28 cellular contexts compared by ENCODE assay signal in the genomic region with DNA sequence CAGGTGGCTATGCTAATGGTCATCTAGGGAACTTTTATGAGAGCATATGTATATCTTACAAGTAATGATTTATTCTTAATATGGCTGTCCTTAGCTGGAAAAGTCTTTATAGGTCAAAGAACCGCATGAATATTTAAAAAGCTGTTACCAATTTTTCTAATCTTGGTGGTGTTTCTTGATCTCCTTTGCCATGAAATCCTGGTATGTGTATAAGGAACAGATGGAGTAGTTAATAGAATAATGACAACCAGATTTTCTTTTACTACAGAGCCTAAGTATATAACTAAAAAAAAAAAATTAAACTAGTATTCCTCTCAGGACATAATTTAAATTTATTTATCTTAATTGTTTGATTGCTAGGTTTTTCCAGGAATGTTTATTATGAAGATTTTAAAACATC.
"Had no signal": no experiment of that assay in that cellular context is flagged by ENCODE, and none has a peak within 500 bp of the region (broad histone marks: within the 10 kb centered on the region; RNA-seq: fewer than 3 reads in every experiment).

No MANE protein-coding gene starts in this region.

- H3K27me3 Mint-ChIP-seq: activated CD8-positive, alpha-beta T cell treated with anti-CD3 and anti-CD28 coated beads for 36 hours; activated naive CD8-positive, alpha-beta T cell treated with anti-CD3 and anti-CD28 coated beads, Interleukin-2, amount 10 ng/mL, durations not matched to agents 7 days and 5 days; central memory CD8-positive, alpha-beta T cell; T-cell had no signal

- H3K4me3 Mint-ChIP-seq: activated CD8-positive, alpha-beta T cell treated with anti-CD3 and anti-CD28 coated beads for 36 hours; activated naive CD8-positive, alpha-beta T cell treated with anti-CD3 and anti-CD28 coated beads, Interleukin-2, amount 10 ng/mL, durations not matched to agents 7 days and 5 days; central memory CD8-positive, alpha-beta T cell; T-cell had no signal

- H3K9me3 ChIP-seq: ascending aorta, body of pancreas, Peyer's patch, SJSA1 had no signal

- ATAC-seq: activated CD4-positive, CD25-positive, alpha-beta regulatory T cell treated with anti-CD3 and anti-CD28 coated beads, Interleukin-2, amount 50 U/mL, for 24 hours; activated CD8-positive, alpha-beta T cell treated with anti-CD3 and anti-CD28 coated beads for 36 hours; body of pancreas; T-cell had no signal

- H3K27ac Mint-ChIP-seq: activated CD8-positive, alpha-beta T cell treated with anti-CD3 and anti-CD28 coated beads for 36 hours; activated naive CD8-positive, alpha-beta T cell treated with anti-CD3 and anti-CD28 coated beads, Interleukin-2, amount 10 ng/mL, durations not matched to agents 7 days and 5 days; T-cell had no signal

- H3K27me3 ChIP-seq: ascending aorta, body of pancreas, Peyer's patch, SJSA1 had no signal

- H3K27ac ChIP-seq: ascending aorta, body of pancreas, RWPE1, SJSA1, WERI-Rb-1 had no signal

- H3K9me3 Mint-ChIP-seq: activated naive CD8-positive, alpha-beta T cell treated with anti-CD3 and anti-CD28 coated beads, Interleukin-2, amount 10 ng/mL, durations not matched to agents 7 days and 5 days; central memory CD8-positive, alpha-beta T cell had no signal

- DNase-seq: activated CD4-positive, alpha-beta T cell treated with anti-CD3 and anti-CD28 coated beads for 4 hours; activated CD8-positive, alpha-beta memory T cell treated with anti-CD3 and anti-CD28 coated beads, Interleukin-2, amount 50 U/mL, for 48 hours; activated CD8-positive, alpha-beta T cell treated with anti-CD3 and anti-CD28 coated beads for 36 hours; activated naive CD4-positive, alpha-beta T cell treated with anti-CD3 and anti-CD28 coated beads, Interleukin-2, amount 50 U/mL, for 16 hours; activated naive CD8-positive, alpha-beta T cell treated with anti-CD3 and anti-CD28 coated beads, Interleukin-2, amount 10 ng/mL, durations not matched to agents 7 days and 5 days; activated T-cell treated with anti-CD3 and anti-CD28 coated beads, Interleukin-2, amount 50 U/mL, for 1 hour; body of pancreas; KBM-7; NCI-H1092; NCI-H1417; NCI-H1930; NCI-H2171; NCI-H2227 treated with DMSO at 0.1 percent for 48 hours; NCI-H446 treated with DMSO at 0.1 percent for 48 hours; NCI-H526; NCI-H774; NK-92 treated with Interleukin-12 subunit alpha and Interleukin-12 subunit beta, amount 100 ng/mL, for 24 hours; Peyer's patch; Right ventricle myocardium superior; T-cell; T-helper 2 cell; T1000; WERI-Rb-1 had no signal

- H3K36me3 ChIP-seq: Peyer's patch, WERI-Rb-1 had no signal

- H3K4me3 ChIP-seq: ascending aorta, body of pancreas, Peyer's patch, SJSA1 had no signal

- H3K4me1 Mint-ChIP-seq: central memory CD8-positive, alpha-beta T cell had no signal

- H3K4me1 ChIP-seq: ascending aorta, body of pancreas had no signal
